In genomic region chr12:91588874-91589454, GRCh38 we compare ENCODE assay signal across 31 cellular contexts.
DNase-seq lines count a peak whose midpoint lies in the region; ATAC-seq, FAIRE-seq and TF ChIP-seq lines count a peak whose summit lies in the region.
"Had no signal": no experiment of that assay in that cellular context is flagged by ENCODE, and none has a peak within 500 bp of the region (broad histone marks: within the 10 kb centered on the region; RNA-seq: fewer than 3 reads in every experiment).

No MANE protein-coding gene starts in this region.

- no peaks in the 10 kb centered on the region for H3K9me1 ChIP-seq in keratinocyte (ENCODE audit: control insufficient read depth, extremely low read depth, insufficient read depth, low read length)

- intact Hi-C loops in right cardiac atrium (cut with DNase I) (no loop called here), cardiac septum (cut with DNase I) (loop anchor here (5.0 kb wide), 1 partner anchor 218 kb away; no protein-coding TSS in a partner anchor)
- intact Hi-C loops in activated CD8-positive, alpha-beta T cell treated with anti-CD3 and anti-CD28 coated beads for 36 hours (cut with micrococcal nuclease): no loop called here

- H3K27me3 ChIP-seq in right cardiac atrium (ENCODE audit: control insufficient read depth, insufficient read depth): no peaks in the 10 kb centered on the region
- no peaks in the 10 kb centered on the region for H3K27me3 ChIP-seq in keratinocyte (ENCODE audit: control insufficient read depth, extremely low read depth, insufficient read depth, low read length)
- H3K27me3 ChIP-seq in CD8-positive, alpha-beta memory T cell (ENCODE audit: insufficient read depth, low read length, poor library complexity, severe bottlenecking): no peaks in the 10 kb centered on the region
- H3K27me3 ChIP-seq: BLaER1, esophagus muscularis mucosa, sigmoid colon, stomach, thyroid gland, vagina had no signal

- dilution Hi-C loops in keratinocyte (cut with MboI; ENCODE audit: extremely low pct_ligation_motif_present, low sequenced_read_pairs): no loop called here

- H3K4me3 ChIP-seq in right cardiac atrium (ENCODE audit: low read length) (no peak overlapping the region), keratinocyte (ENCODE audit: control insufficient read depth in 2 of 3, extremely low read depth in 1 of 3, insufficient read depth in 2 of 3, low read depth in 1 of 3, low read length in 3 of 3) (no peak overlapping the region)
- H3K4me3 ChIP-seq in CD8-positive, alpha-beta memory T cell (ENCODE audit: low read length): no peak overlapping the region
- H3K4me3 ChIP-seq: BLaER1, esophagus muscularis mucosa, lower lobe of right lung, prostate gland, sigmoid colon, stomach, thyroid gland, vagina had no signal

- H4K20me1 ChIP-seq in keratinocyte (ENCODE audit: control insufficient read depth, extremely low read depth, insufficient read depth, low read length): no peaks in the 10 kb centered on the region
- H4K20me1 ChIP-seq: BLaER1 had no signal

- FAIRE-seq in keratinocyte (lab: Jason Lieb, UNC): peak; percentile 17

- H3K9me3 Mint-ChIP-seq in activated CD8-positive, alpha-beta T cell treated with anti-CD3 and anti-CD28 coated beads for 36 hours: no peaks in the 10 kb centered on the region
- no peaks in the 10 kb centered on the region for H3K9me3 Mint-ChIP-seq in CD8-positive, alpha-beta memory T cell
- H3K9me3 Mint-ChIP-seq: activated naive CD4-positive, alpha-beta T cell treated with anti-CD3 and anti-CD28 coated beads for 36 hours; naive thymus-derived CD4-positive, alpha-beta T cell had no signal

- CTCF ChIA-PET in activated CD8-positive, alpha-beta T cell treated with anti-CD3 and anti-CD28 coated beads for 36 hours (lab: Charles Lee): interaction anchor here (1.4 kb wide), 1 partner anchor 11 kb away, joined by 3 read pairs; no protein-coding TSS in a partner anchor
- CTCF ChIA-PET in CD8-positive, alpha-beta memory T cell (lab: Charles Lee): interaction anchor here (1.1 kb wide), 1 partner anchor 15 kb away, joined by 3 read pairs; no protein-coding TSS in a partner anchor

- H3K36me3 Mint-ChIP-seq in activated CD8-positive, alpha-beta T cell treated with anti-CD3 and anti-CD28 coated beads for 36 hours (ENCODE audit: low read depth): no peaks in the 10 kb centered on the region
- peaks cover 0 to 1% (median 0%) of the 10 kb centered on the region in 3 donors for H3K36me3 Mint-ChIP-seq in CD8-positive, alpha-beta memory T cell
- H3K36me3 Mint-ChIP-seq: naive thymus-derived CD4-positive, alpha-beta T cell had no signal

- no peaks in the 10 kb centered on the region for H3K27me3 Mint-ChIP-seq in activated CD8-positive, alpha-beta T cell treated with anti-CD3 and anti-CD28 coated beads for 36 hours
- H3K27me3 Mint-ChIP-seq in CD8-positive, alpha-beta memory T cell: peaks cover 0 to 3% of the 10 kb centered on the region in 2 donors
- H3K27me3 Mint-ChIP-seq: naive thymus-derived CD4-positive, alpha-beta T cell had no signal

- H3K4me1 ChIP-seq in right cardiac atrium (ENCODE audit: control insufficient read depth, insufficient read depth, low read length): peaks cover 2% of the 10 kb centered on the region
- H3K4me1 ChIP-seq in keratinocyte (ENCODE audit: control insufficient read depth, extremely low read depth, insufficient read depth, low read length): no peaks in the 10 kb centered on the region
- H3K4me1 ChIP-seq in CD8-positive, alpha-beta memory T cell (ENCODE audit: insufficient read depth, low read length): no peaks in the 10 kb centered on the region
- H3K4me1 ChIP-seq: BLaER1, esophagus muscularis mucosa, prostate gland, sigmoid colon, thyroid gland, vagina had no signal

- no peaks in the 10 kb centered on the region for H3K4me1 Mint-ChIP-seq in activated CD8-positive, alpha-beta T cell treated with anti-CD3 and anti-CD28 coated beads for 36 hours (ENCODE audit: low read depth)
- no peaks in the 10 kb centered on the region for H3K4me1 Mint-ChIP-seq in CD8-positive, alpha-beta memory T cell

- no peak overlapping the region for H3K4me3 Mint-ChIP-seq in activated CD8-positive, alpha-beta T cell treated with anti-CD3 and anti-CD28 coated beads for 36 hours
- H3K4me3 Mint-ChIP-seq in CD8-positive, alpha-beta memory T cell: no peak overlapping the region
- H3K4me3 Mint-ChIP-seq: activated CD8-positive, alpha-beta T cell treated with anti-CD3 and anti-CD28 coated beads, Interleukin-2, amount 10 ng/mL, durations not matched to agents 7 days and 5 days; activated naive CD4-positive, alpha-beta T cell treated with anti-CD3 and anti-CD28 coated beads for 36 hours; naive thymus-derived CD4-positive, alpha-beta T cell had no signal

- no peaks in the 10 kb centered on the region for H3K79me2 ChIP-seq in keratinocyte (ENCODE audit: control insufficient read depth, insufficient read depth, low read length)

- no peak for DNase-seq in right cardiac atrium
- DNase-seq in cardiac septum (ENCODE audit: low spot score): no peak
- DNase-seq in NCI-H69 (lab: John Stamatoyannopoulos, UW): peak; percentile 12
- no peak for DNase-seq in keratinocyte (ENCODE audit: low read depth, low spot score)
- DNase-seq in activated CD8-positive, alpha-beta T cell treated with anti-CD3 and anti-CD28 coated beads for 36 hours: no peak
- DNase-seq in CD8-positive, alpha-beta memory T cell: no peak
- DNase-seq: activated CD4-positive, alpha-beta T cell treated with anti-CD3 and anti-CD28 coated beads for 1 hour; activated CD8-positive, alpha-beta T cell treated with anti-CD3 and anti-CD28 coated beads, Interleukin-2, amount 10 ng/mL, durations not matched to agents 7 days and 5 days; activated naive CD4-positive, alpha-beta T cell treated with anti-CD3 and anti-CD28 coated beads for 36 hours; cerebellar nuclear complex; dermis blood vessel endothelial cell; DMS153; foreskin fibroblast; HCEC 1CT; IMR-90; lower lobe of right lung; naive thymus-derived CD4-positive, alpha-beta T cell; NCI-H1092 treated with DMSO at 0.1 percent for 48 hours; NCI-H187; NCI-H526; occipital lobe; sigmoid colon; stimulated activated CD4-positive, alpha-beta T cell treated with anti-CD3 and anti-CD28 coated beads, Interleukin-12 subunit alpha, Interleukin-12 subunit beta, amount 100 ng/mL, for 4 hours; stimulated activated CD4-positive, alpha-beta T cell treated with anti-CD3 and anti-CD28 coated beads, Interleukin-2, amount 100 ng/mL, for 48 hours; stomach; thyroid gland had no signal

- H3K27ac ChIP-seq in right cardiac atrium (ENCODE audit: low read length) (peak overlapping the region; percentile 58), keratinocyte (ENCODE audit: control insufficient read depth, insufficient read depth, low read length) (no peak overlapping the region)
- H3K27ac ChIP-seq in CD8-positive, alpha-beta memory T cell (ENCODE audit: low read depth, low read length): no peak overlapping the region
- H3K27ac ChIP-seq: BLaER1, esophagus muscularis mucosa, lower lobe of right lung, prostate gland, sigmoid colon, stomach, thyroid gland, vagina had no signal

- H3K36me3 ChIP-seq in keratinocyte (ENCODE audit: control insufficient read depth in 2 of 2, extremely low read depth in 1 of 2, insufficient read depth in 2 of 2, low read length in 2 of 2): no peaks in the 10 kb centered on the region
- H3K36me3 ChIP-seq in CD8-positive, alpha-beta memory T cell (ENCODE audit: insufficient read depth, low read length): no peaks in the 10 kb centered on the region
- H3K36me3 ChIP-seq: BLaER1, esophagus muscularis mucosa, lower lobe of right lung, prostate gland, sigmoid colon, stomach, thyroid gland, vagina had no signal

- H3K9me3 ChIP-seq in right cardiac atrium (ENCODE audit: control insufficient read depth, low read length): no peaks in the 10 kb centered on the region
- no peaks in the 10 kb centered on the region for H3K9me3 ChIP-seq in keratinocyte (ENCODE audit: control insufficient read depth, low read depth, low read length)
- no peaks in the 10 kb centered on the region for H3K9me3 ChIP-seq in CD8-positive, alpha-beta memory T cell (ENCODE audit: low read length)
- H3K9me3 ChIP-seq: BLaER1, esophagus muscularis mucosa, lower lobe of right lung, prostate gland, sigmoid colon, stomach, thyroid gland, vagina had no signal

- no peak overlapping the region for H3K27ac Mint-ChIP-seq in activated CD8-positive, alpha-beta T cell treated with anti-CD3 and anti-CD28 coated beads for 36 hours
- H3K27ac Mint-ChIP-seq in CD8-positive, alpha-beta memory T cell: no peak overlapping the region
- H3K27ac Mint-ChIP-seq: activated CD8-positive, alpha-beta T cell treated with anti-CD3 and anti-CD28 coated beads, Interleukin-2, amount 10 ng/mL, durations not matched to agents 7 days and 5 days; activated naive CD4-positive, alpha-beta T cell treated with anti-CD3 and anti-CD28 coated beads for 36 hours; naive thymus-derived CD4-positive, alpha-beta T cell had no signal

- POLR2A ChIA-PET in activated CD8-positive, alpha-beta T cell treated with anti-CD3 and anti-CD28 coated beads for 36 hours (lab: Charles Lee): no interaction called here
- POLR2A ChIA-PET in CD8-positive, alpha-beta memory T cell (lab: Charles Lee): no interaction called here

- no peak overlapping the region for H2AFZ ChIP-seq in keratinocyte (ENCODE audit: control insufficient read depth, low read length)

- no peak for TF ChIP-seq CTCF in keratinocyte (optimal IDR thresholded peaks at IDR 0.05 in 1 of 3, IDR thresholded peaks at IDR 0.05 in 1 of 3, conservative IDR thresholded peaks at IDR 0.05 in 1 of 3; ENCODE audit: extremely low read depth in 1 of 3, insufficient read depth in 2 of 3, low read length in 3 of 3)
- no peak for TF ChIP-seq CTCF in activated CD8-positive, alpha-beta T cell treated with anti-CD3 and anti-CD28 coated beads for 36 hours (IDR thresholded peaks at IDR 0.05)

- H3K9ac ChIP-seq in keratinocyte (ENCODE audit: control insufficient read depth, extremely low read depth, insufficient read depth, low read length): no peak overlapping the region
- H3K9ac ChIP-seq: BLaER1 had no signal

- peak in 1 of 2 donors; percentile 50 for ATAC-seq in right cardiac atrium
- ATAC-seq in HG03280 (IDR thresholded peaks at IDR 0.05; ENCODE audit: unreplicated experiment): no peak
- ATAC-seq in activated CD8-positive, alpha-beta T cell treated with anti-CD3 and anti-CD28 coated beads for 36 hours: no peak
- ATAC-seq: activated CD8-positive, alpha-beta T cell treated with anti-CD3 and anti-CD28 coated beads, Interleukin-2, amount 10 ng/mL, durations not matched to agents 7 days and 5 days; naive thymus-derived CD4-positive, alpha-beta T cell had no signal

- WGBS in right cardiac atrium: 34% methylated on average over 2 of the region's 2 CpGs

- no peak overlapping the region for H3K4me2 ChIP-seq in keratinocyte (ENCODE audit: control insufficient read depth, extremely low read depth, insufficient read depth, low read depth, low read length)
- H3K4me2 ChIP-seq: BLaER1 had no signal
